Comparison of ENCODE assay signal across 21 cellular contexts in genomic region chr11:112221263-112221835, GRCh38. TPM values are rescaled to one million over a fixed set of nuclear protein-coding genes. Genes with fewer than 3 reads are reported as not detected.
DNase-seq lines count a peak whose midpoint lies in the region; ATAC-seq and TF ChIP-seq lines count a peak whose summit lies in the region.
"Had no signal": no experiment of that assay in that cellular context is flagged by ENCODE, and none has a peak within 500 bp of the region (broad histone marks: within the 10 kb centered on the region; RNA-seq: fewer than 3 reads in every experiment).

No MANE protein-coding gene starts in this region.

- H3K27me3 ChIP-seq in PC-3 (ENCODE audit: low read length) (no peaks in the 10 kb centered on the region), esophagus muscularis mucosa (no peaks in the 10 kb centered on the region)

- CTCF ChIA-PET in PC-3 (lab: Charles Lee): interaction anchor here (0.6 to 3.4 kb wide), 4 partner anchors 10 to 277 kb away, joined by 3 to 60 read pairs (median 4); no protein-coding TSS in a partner anchor

- peak overlapping the region; percentile 45 for H3K27ac Mint-ChIP-seq in osteocyte (ENCODE audit: unreplicated experiment)
- H3K27ac Mint-ChIP-seq in type B pancreatic cell: no peak overlapping the region
- H3K27ac Mint-ChIP-seq: activated naive CD4-positive, alpha-beta T cell treated with anti-CD3 and anti-CD28 coated beads, Interleukin-2, amount 10 ng/mL, durations not matched to agents 7 days and 5 days; CD4-positive, alpha-beta T cell; endodermal cell; memory B cell had no signal

- intact Hi-C loops in PC-3 (cut with micrococcal nuclease) (no loop called here), esophagus muscularis mucosa (cut with DNase I) (no loop called here)

- TF ChIP-seq POLR2A in esophagus muscularis mucosa (IDR thresholded peaks at IDR 0.05; ENCODE audit: low read depth): no peak

- peak overlapping the region; percentile 2; the same call in 1 of the 2 replicates for H3K4me2 ChIP-seq in PC-3 (ENCODE audit: low read length)

- no peaks in the 10 kb centered on the region for H3K36me3 Mint-ChIP-seq in osteocyte (ENCODE audit: unreplicated experiment)
- H3K36me3 Mint-ChIP-seq in type B pancreatic cell: no peaks in the 10 kb centered on the region
- H3K36me3 Mint-ChIP-seq: activated naive CD4-positive, alpha-beta T cell treated with anti-CD3 and anti-CD28 coated beads, Interleukin-2, amount 10 ng/mL, durations not matched to agents 7 days and 5 days had no signal

- H2AFZ ChIP-seq in PC-3 (ENCODE audit: low read length): peak overlapping the region; percentile 6; the same call in 1 of the 2 replicates

- POLR2A ChIA-PET in PC-3 (lab: Charles Lee; ENCODE audit: unreplicated experiment): interaction anchor here (0.6 to 0.8 kb wide), 2 partner anchors 61 to 233 kb away, joined by 4 to 6 read pairs; no protein-coding TSS in a partner anchor

- no peaks in the 10 kb centered on the region for H3K36me3 ChIP-seq in PC-3 (ENCODE audit: low read depth, low read length)
- peaks cover 0 to 29% (median 4%) of the 10 kb centered on the region in 4 donors for H3K36me3 ChIP-seq in esophagus muscularis mucosa

- H3K4me1 ChIP-seq in PC-3 (ENCODE audit: insufficient read depth, low read length) (peaks cover 29% of the 10 kb centered on the region), esophagus muscularis mucosa (peaks cover 0 to 34% (median 22%) of the 10 kb centered on the region in 4 donors)
- H3K4me1 ChIP-seq: psoas muscle had no signal

- no peaks in the 10 kb centered on the region for H3F3A ChIP-seq in PC-3 (ENCODE audit: low read length, unreplicated experiment)

- no peaks in the 10 kb centered on the region for H3K79me2 ChIP-seq in PC-3 (ENCODE audit: low read length)

- no peaks in the 10 kb centered on the region for H4K20me1 ChIP-seq in PC-3 (ENCODE audit: low read length)

- H3K27ac ChIP-seq in PC-3 (ENCODE audit: low read length) (no peak overlapping the region), esophagus muscularis mucosa (replicated peaks in 1 of 4) (peak overlapping the region; percentile 12 to 61 (median 43))
- H3K27ac ChIP-seq: psoas muscle had no signal

- WGBS in esophagus muscularis mucosa: 54% methylated on average over 3 of the region's 3 CpGs

- no peak for ATAC-seq in PC-3
- no peak for ATAC-seq in GM19452 (IDR thresholded peaks at IDR 0.05; ENCODE audit: unreplicated experiment)
- ATAC-seq: activated T-cell treated with anti-CD3 and anti-CD28 coated beads, Interleukin-2, amount 50 U/mL, for 4 hours; psoas muscle had no signal

- H3K4me1 Mint-ChIP-seq in osteocyte (ENCODE audit: unreplicated experiment): peaks cover 11% of the 10 kb centered on the region
- peaks cover 4% of the 10 kb centered on the region for H3K4me1 Mint-ChIP-seq in type B pancreatic cell (ENCODE audit: unreplicated experiment)
- H3K4me1 Mint-ChIP-seq: endodermal cell had no signal

- TF ChIP-seq CTCF in PC-3 (conservative IDR thresholded peaks at IDR 0.05; ENCODE audit: low read depth, low read length): no peak
- TF ChIP-seq CTCF in esophagus muscularis mucosa (IDR thresholded peaks at IDR 0.05): no peak
- no peak for TF ChIP-seq CTCF in osteocyte (IDR thresholded peaks at IDR 0.05)
- no peak for TF ChIP-seq CTCF in type B pancreatic cell (conservative IDR thresholded peaks at IDR 0.05)

- H3K27me3 Mint-ChIP-seq in osteocyte (ENCODE audit: unreplicated experiment): no peaks in the 10 kb centered on the region
- H3K27me3 Mint-ChIP-seq in type B pancreatic cell: no peaks in the 10 kb centered on the region
- H3K27me3 Mint-ChIP-seq: CD4-positive, alpha-beta T cell; memory B cell had no signal

- H3K9me3 Mint-ChIP-seq in osteocyte (ENCODE audit: unreplicated experiment) (no peaks in the 10 kb centered on the region), type B pancreatic cell (no peaks in the 10 kb centered on the region)
- H3K9me3 Mint-ChIP-seq: activated naive CD4-positive, alpha-beta T cell treated with anti-CD3 and anti-CD28 coated beads, Interleukin-2, amount 10 ng/mL, durations not matched to agents 7 days and 5 days; activated T-cell treated with anti-CD3 and anti-CD28 coated beads, Interleukin-2, amount 50 U/mL, for 4 hours; CD4-positive, alpha-beta T cell; endodermal cell; memory B cell had no signal

- H3K9ac ChIP-seq in PC-3 (ENCODE audit: low read length): no peak overlapping the region

- no peak overlapping the region for H3K4me3 ChIP-seq in PC-3 (ENCODE audit: low read length)
- no peak overlapping the region for H3K4me3 ChIP-seq in esophagus muscularis mucosa
- H3K4me3 ChIP-seq: psoas muscle had no signal

- no peaks in the 10 kb centered on the region for H3K9me3 ChIP-seq in PC-3 (ENCODE audit: low read length)
- no peaks in the 10 kb centered on the region for H3K9me3 ChIP-seq in esophagus muscularis mucosa
- H3K9me3 ChIP-seq: psoas muscle had no signal

- TF ChIP-seq EP300 in esophagus muscularis mucosa (IDR thresholded peaks at IDR 0.05): no peak

- no peak overlapping the region for H3K4me3 Mint-ChIP-seq in osteocyte (ENCODE audit: unreplicated experiment)
- no peak overlapping the region for H3K4me3 Mint-ChIP-seq in type B pancreatic cell
- H3K4me3 Mint-ChIP-seq: activated naive CD4-positive, alpha-beta T cell treated with anti-CD3 and anti-CD28 coated beads, Interleukin-2, amount 10 ng/mL, durations not matched to agents 7 days and 5 days; activated T-cell treated with anti-CD3 and anti-CD28 coated beads, Interleukin-2, amount 50 U/mL, for 4 hours; CD4-positive, alpha-beta T cell; endodermal cell; memory B cell had no signal

- DNase-seq in EH (ENCODE audit: low read depth) (peak; percentile 48), PC-3 (peak; percentile 35), esophagus muscularis mucosa (ENCODE audit: extremely low spot score) (no peak), osteocyte (ENCODE audit: extremely low spot score, unreplicated experiment) (no peak), SIG-M5 (lab: John Stamatoyannopoulos, UW) (no peak), type B pancreatic cell (ENCODE audit: extremely low spot score, unreplicated experiment) (no peak), NCI-H526 (lab: John Stamatoyannopoulos, UW) (no peak)
- DNase-seq: activated CD4-positive, CD25-positive, alpha-beta regulatory T cell treated with anti-CD3 and anti-CD28 coated beads, Interleukin-2, amount 50 U/mL, for 72 hours; activated naive CD4-positive, alpha-beta T cell treated with anti-CD3 and anti-CD28 coated beads, Interleukin-2, amount 10 ng/mL, durations not matched to agents 7 days and 5 days; activated T-cell treated with anti-CD3 and anti-CD28 coated beads, Interleukin-2, amount 50 U/mL, for 4 hours; aorta; CD4-positive, alpha-beta T cell; cerebellar nuclear complex; DMS79; endodermal cell; KBM-7; NCI-H1048; psoas muscle had no signal

- H3K9me2 ChIP-seq in PC-3 (replicated peaks; ENCODE audit: low read length): no peaks in the 10 kb centered on the region

- no TSS peak for BruUV-seq in PC-3 (replicated peaks; lab: Mats Ljungman, UMichigan)

RNA-seq across cellular contexts. Expression of gene PTS, which starts 4.9 kb away (rescaled TPM):
- total RNA-seq in PC-3 (2014; rRNA removed): 53.0 and 77.4 TPM in 2 replicates
- total RNA-seq in esophagus muscularis mucosa: 10 to 100 TPM; 22.2 to 45.3 (median 28.5) TPM
- total RNA-seq in osteocyte: 38.7 and 44.0 TPM in 2 replicates
- 27.3 and 35.1 TPM in 2 replicates for total RNA-seq in type B pancreatic cell (ENCODE audit: low replicate concordance)

RNA-seq across cellular contexts. Expression of gene PLET1, which starts 39.3 kb away (rescaled TPM):
- total RNA-seq in PC-3 (2014; rRNA removed) (0.26 TPM in 1 of 2 replicates, not detected in the other), esophagus muscularis mucosa (not detected), osteocyte (not detected in 2 replicates), type B pancreatic cell (ENCODE audit: low replicate concordance) (not detected in 2 replicates)
- total RNA-seq: activated T-cell treated with anti-CD3 and anti-CD28 coated beads, Interleukin-2, amount 50 U/mL, for 4 hours; aorta; CD4-positive, alpha-beta T cell; endodermal cell; kidney; psoas muscle had no signal

RNA-seq across cellular contexts. Expression of gene BCO2, which starts 46.0 kb away (rescaled TPM):
- total RNA-seq in PC-3 (2014; rRNA removed): 1.6 and 2.9 TPM in 2 replicates
- total RNA-seq in esophagus muscularis mucosa: 10 to 100 TPM in 1 of 4 donors, 1 to 10 TPM in 3; 1.4 to 11.6 (median 3.1) TPM
- 1.4 and 1.5 TPM in 2 replicates for total RNA-seq in osteocyte
- 2.2 and 2.7 TPM in 2 replicates for total RNA-seq in type B pancreatic cell (ENCODE audit: low replicate concordance)

RNA-seq across cellular contexts. Expression of gene TEX12, which starts 54.2 kb away (rescaled TPM):
- 0.69 TPM in 1 of 2 replicates, not detected in the other for total RNA-seq in PC-3 (2014; rRNA removed)
- 1 to 10 TPM in 1 of 4 donors, under 1 TPM in 1, not detected in 2; 0.40 to 4.2 TPM for total RNA-seq in esophagus muscularis mucosa
- 0.78 TPM in 1 of 2 replicates, not detected in the other for total RNA-seq in osteocyte
- total RNA-seq in type B pancreatic cell (ENCODE audit: low replicate concordance): not detected in 2 replicates
- total RNA-seq: endodermal cell, kidney had no signal

RNA-seq across cellular contexts. Expression of gene IL18, which starts 57.5 kb away (rescaled TPM):
- total RNA-seq in PC-3 (2014; rRNA removed): 53.6 and 61.6 TPM in 2 replicates
- total RNA-seq in esophagus muscularis mucosa: 1 to 10 TPM; 5.8 to 7.9 (median 6.8) TPM
- 0.59 and 0.68 TPM in 2 replicates for total RNA-seq in osteocyte
- 0.94 and 1.3 TPM in 2 replicates for total RNA-seq in type B pancreatic cell (ENCODE audit: low replicate concordance)
- total RNA-seq: activated T-cell treated with anti-CD3 and anti-CD28 coated beads, Interleukin-2, amount 50 U/mL, for 4 hours had no signal

Comparison
In these comparisons a context has a peak if more than half of its experiments do, and no peak if none do; other contexts are left out.
1. DNase-seq: peak in EH (single experiment) and PC-3 (single experiment); none in esophagus muscularis mucosa (single experiment), osteocyte (single experiment), SIG-M5 (single experiment), type B pancreatic cell (single experiment) and NCI-H526 (0 of 2).